In the genomic region with DNA sequence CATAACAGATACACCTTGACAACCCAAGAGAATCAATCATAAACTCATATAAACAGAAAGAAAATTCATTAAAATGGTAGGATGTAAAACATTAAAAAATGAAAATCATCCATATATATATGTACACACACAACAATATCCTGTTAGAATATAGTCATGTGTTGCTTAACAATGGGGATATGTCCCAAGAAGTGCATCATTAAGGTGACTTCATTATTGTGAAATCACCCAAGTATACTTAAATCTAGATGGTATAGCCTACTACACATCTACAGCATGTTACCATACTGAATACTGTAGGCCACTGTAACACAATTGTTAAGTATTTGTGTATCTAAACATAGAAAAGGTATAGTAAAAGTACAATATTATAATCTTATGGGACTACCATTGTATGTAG, we compare ENCODE assay signal across 18 cellular contexts.
A peak's percentile ranks its signal among the peaks of the same experiment; 100 is the strongest.
DNase-seq lines count a peak whose midpoint lies in the region; ATAC-seq, FAIRE-seq and TF ChIP-seq lines count a peak whose summit lies in the region.
"Had no signal": no experiment of that assay in that cellular context is flagged by ENCODE, and none has a peak within 500 bp of the region (broad histone marks: within the 10 kb centered on the region; RNA-seq: fewer than 3 reads in every experiment).

No MANE protein-coding gene starts in this region.

- DNase-seq in HepG2 (ENCODE audit: low spot score) (no peak), right lobe of liver (no peak), MV-4-11 (lab: John Stamatoyannopoulos, UW) (peak; percentile 25), epithelial cell of esophagus (ENCODE audit: low read depth) (peak; percentile 58), A673 (ENCODE audit: low spot score) (no peak), NCI-H1694 (lab: John Stamatoyannopoulos, UW) (no peak)
- DNase-seq: 8988T; ACHN; CD4-positive, CD25-positive, alpha-beta regulatory T cell; DMS 273 treated with DMSO at 0.1 percent for 48 hours; DMS79 treated with DMSO at 0.1 percent for 48 hours; EL; HFFc6 had no signal

- no peaks in the 10 kb centered on the region for H4K20me1 ChIP-seq in HepG2 (ENCODE audit: insufficient read depth, low read length)

- TF ChIP-seq POLR2A in HepG2 (IDR thresholded peaks at IDR 0.05; ENCODE audit: insufficient read depth in 1 of 2, low read depth in 2 of 2, low read length in 2 of 2): no peak
- no peak for TF ChIP-seq POLR2A in right lobe of liver (IDR thresholded peaks at IDR 0.05)

- TF ChIP-seq CTCF in HepG2 (CRISPR knock-in tag; IDR thresholded peaks at IDR 0.05): no peak
- TF ChIP-seq CTCF in right lobe of liver (IDR thresholded peaks at IDR 0.05): no peak
- no peak for TF ChIP-seq CTCF in epithelial cell of esophagus (IDR thresholded peaks at IDR 0.05; ENCODE audit: insufficient read depth, low read depth, low read length, missing control alignments)
- TF ChIP-seq CTCF in A673 (conservative IDR thresholded peaks at IDR 0.05; ENCODE audit: low read depth, low read length): no peak

- H3K9ac ChIP-seq in HepG2 (ENCODE audit: insufficient read depth, low read depth, low read length): no peak overlapping the region
- H3K9ac ChIP-seq: BLaER1 treated with 17β-estradiol and CSF1 and Interleukin-3, amounts not matched to agents 10 nM and 100 nM had no signal

- no peak for TF ChIP-seq RAD21 in HepG2 (CRISPR knock-in tag; IDR thresholded peaks at IDR 0.05)

- no peaks in the 10 kb centered on the region for H3K9me3 ChIP-seq in HepG2 (ENCODE audit: low read length)
- H3K9me3 ChIP-seq in right lobe of liver: no peaks in the 10 kb centered on the region
- H3K9me3 ChIP-seq in A673 (ENCODE audit: low read depth, low read length, poor library complexity, severe bottlenecking): no peaks in the 10 kb centered on the region
- H3K9me3 ChIP-seq: HAP-1 had no signal

- in situ Hi-C loops in HepG2 (cut with HindIII; ENCODE audit: extremely low pct_ligation_motif_present, low pct_unique_long_range_greater_than_20kb): no loop called here

- H2AFZ ChIP-seq in HepG2 (ENCODE audit: low read length): no peak overlapping the region

- CTCF ChIA-PET in HepG2 (lab: Yijun Ruan, JAX; ENCODE audit: low intra/inter-chr PET ratio, low total read pairs) (no interaction called here), A673 (lab: Charles Lee) (no interaction called here)

- FAIRE-seq in HepG2 (lab: Jason Lieb, UNC): no peak
- FAIRE-seq: GM12891, H1 had no signal

- ATAC-seq in HepG2: no peak
- ATAC-seq in right lobe of liver: no peak
- no peak for ATAC-seq in GM18861 (IDR thresholded peaks at IDR 0.05; ENCODE audit: unreplicated experiment)

- intact Hi-C loops in HepG2 (cut with micrococcal nuclease; ENCODE audit: unreplicated experiment): no loop called here
- intact Hi-C loops in right lobe of liver (cut with DNase I): no loop called here
- intact Hi-C loops in A673 (cut with micrococcal nuclease; ENCODE audit: unreplicated experiment): no loop called here

- H3K79me2 ChIP-seq in HepG2 (ENCODE audit: insufficient read depth, low read length): no peaks in the 10 kb centered on the region

- BruUV-seq in HepG2 (replicated peaks; lab: Mats Ljungman, UMichigan) (no TSS peak), A673 (replicated peaks; lab: Mats Ljungman, UMichigan) (no TSS peak)

- POLR2A ChIA-PET in HepG2 (lab: Yijun Ruan, JAX) (no interaction called here), A673 (lab: Charles Lee; ENCODE audit: low non-redundant PET) (no interaction called here)

- H3K4me1 ChIP-seq in HepG2 (ENCODE audit: insufficient read depth, low read length) (peaks cover 8% of the 10 kb centered on the region), right lobe of liver (no peaks in the 10 kb centered on the region), A673 (ENCODE audit: insufficient read depth, low read length, poor library complexity, severe bottlenecking) (peaks cover 9% of the 10 kb centered on the region)
- H3K4me1 ChIP-seq: HAP-1 had no signal

- H3K36me3 ChIP-seq in HepG2 (replicated peaks in 1 of 2; ENCODE audit: control insufficient read depth in 1 of 2, insufficient read depth in 2 of 2, low read length in 2 of 2) (peaks cover 0 to under 1% of the 10 kb centered on the region in 2 experiments; a peak in 3 of 5 replicates), right lobe of liver (no peaks in the 10 kb centered on the region), A673 (ENCODE audit: insufficient read depth, low read length, poor library complexity, severe bottlenecking) (no peaks in the 10 kb centered on the region)
- H3K36me3 ChIP-seq: HAP-1 had no signal

- no peak overlapping the region for H3K27ac ChIP-seq in HepG2 (ENCODE audit: extremely low read length, insufficient read depth, low read length)
- H3K27ac ChIP-seq in right lobe of liver: no peak overlapping the region
- no peak overlapping the region for H3K27ac ChIP-seq in A673 (ENCODE audit: low read depth, low read length, poor library complexity, severe bottlenecking)
- H3K27ac ChIP-seq: BLaER1 treated with 17β-estradiol and CSF1 and Interleukin-3, amounts not matched to agents 10 nM and 100 nM had no signal

- no peaks in the 10 kb centered on the region for H3K27me3 ChIP-seq in HepG2 (ENCODE audit: control insufficient read depth in 1 of 2, insufficient read depth in 2 of 2, low read length in 2 of 2)
- H3K27me3 ChIP-seq in right lobe of liver: no peaks in the 10 kb centered on the region
- H3K27me3 ChIP-seq in A673 (replicated peaks; ENCODE audit: insufficient read depth, low read depth, low read length, poor library complexity): no peaks in the 10 kb centered on the region
- H3K27me3 ChIP-seq: BLaER1 treated with 17β-estradiol and CSF1 and Interleukin-3, amounts not matched to agents 10 nM and 100 nM had no signal

- H3K4me3 ChIP-seq in HepG2 (replicated peaks in 1 of 3; ENCODE audit: insufficient read depth in 1 of 3, low read depth in 2 of 3, low read length in 3 of 3) (no peak overlapping the region), right lobe of liver (no peak overlapping the region), epithelial cell of esophagus (ENCODE audit: low read length) (no peak overlapping the region), A673 (ENCODE audit: low read depth, low read length, poor library complexity, severe bottlenecking) (no peak overlapping the region)
- H3K4me3 ChIP-seq: BLaER1 treated with 17β-estradiol and CSF1 and Interleukin-3, amounts not matched to agents 10 nM and 100 nM; HAP-1 had no signal

- H3K4me2 ChIP-seq in HepG2 (ENCODE audit: low read depth, low read length): no peak overlapping the region
- H3K4me2 ChIP-seq: BLaER1 treated with 17β-estradiol and CSF1 and Interleukin-3, amounts not matched to agents 10 nM and 100 nM had no signal

- TF ChIP-seq EP300 in HepG2 (IDR thresholded peaks at IDR 0.05; ENCODE audit: low read depth in 2 of 2, low read length in 2 of 2) (no peak), HepG2 (CRISPR knock-in tag; IDR thresholded peaks at IDR 0.05; ENCODE audit: borderline replicate concordance) (no peak)

TF ChIP-seq in HepG2, 621 proteins besides CTCF, POLR2A, EP300 and RAD21:
- TF ChIP-seq, protein P1, sequence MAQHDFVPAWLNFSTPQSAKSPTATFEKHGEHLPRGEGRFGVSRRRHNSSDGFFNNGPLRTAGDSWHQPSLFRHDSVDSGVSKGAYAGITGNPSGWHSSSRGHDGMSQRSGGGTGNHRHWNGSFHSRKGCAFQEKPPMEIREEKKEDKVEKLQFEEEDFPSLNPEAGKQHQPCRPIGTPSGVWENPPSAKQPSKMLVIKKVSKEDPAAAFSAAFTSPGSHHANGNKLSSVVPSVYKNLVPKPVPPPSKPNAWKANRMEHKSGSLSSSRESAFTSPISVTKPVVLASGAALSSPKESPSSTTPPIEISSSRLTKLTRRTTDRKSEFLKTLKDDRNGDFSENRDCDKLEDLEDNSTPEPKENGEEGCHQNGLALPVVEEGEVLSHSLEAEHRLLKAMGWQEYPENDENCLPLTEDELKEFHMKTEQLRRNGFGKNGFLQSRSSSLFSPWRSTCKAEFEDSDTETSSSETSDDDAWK (CRISPR knock-in tag; IDR thresholded peaks at IDR 0.05): no peak
- peak; percentile 76 for TF ChIP-seq CEBPB (IDR thresholded peaks at IDR 0.05; ENCODE audit: borderline replicate concordance, low read depth, low read length)
- TF ChIP-seq, protein P2, sequence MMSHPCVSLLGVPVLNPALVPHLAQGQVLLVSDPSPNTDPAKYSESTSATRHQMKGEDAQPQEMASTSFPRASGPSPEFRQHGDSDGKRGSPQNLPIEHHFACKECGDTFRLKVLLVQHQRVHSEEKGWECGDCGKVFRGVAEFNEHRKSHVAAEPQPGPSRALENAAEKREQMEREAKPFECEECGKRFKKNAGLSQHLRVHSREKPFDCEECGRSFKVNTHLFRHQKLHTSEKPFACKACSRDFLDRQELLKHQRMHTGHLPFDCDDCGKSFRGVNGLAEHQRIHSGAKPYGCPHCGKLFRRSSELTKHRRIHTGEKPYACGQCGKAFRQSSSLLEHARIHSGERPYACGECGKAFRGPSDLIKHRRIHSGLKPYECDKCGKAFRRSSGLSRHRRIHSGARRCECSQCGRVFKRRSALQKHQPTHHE (CRISPR knock-in tag; IDR thresholded peaks at IDR 0.05; ENCODE audit: borderline replicate concordance): no peak

Comparison
In these comparisons a context has a peak if more than half of its experiments do, and no peak if none do; other contexts are left out.
1. DNase-seq: peak in MV-4-11 (single experiment) and epithelial cell of esophagus (single experiment); none in HepG2 (single experiment), right lobe of liver (0 of 3), A673 (single experiment) and NCI-H1694 (single experiment).